ENCODE assay signal across 21 cellular contexts in genomic region chr9:133470427-133470924, GRCh38. TPM values are rescaled to one million over a fixed set of nuclear protein-coding genes. Genes with fewer than 3 reads are reported as not detected.
DNase-seq lines count a peak whose midpoint lies in the region; ATAC-seq and TF ChIP-seq lines count a peak whose summit lies in the region.
"Had no signal": no experiment of that assay in that cellular context is flagged by ENCODE, and none has a peak within 500 bp of the region (broad histone marks: within the 10 kb centered on the region; RNA-seq: fewer than 3 reads in every experiment).

No MANE protein-coding gene starts in this region.

- no peak for DNase-seq in Calu3
- DNase-seq in MV-4-11 (lab: John Stamatoyannopoulos, UW), result peak; percentile 51
- DNase-seq in central memory CD8-positive, alpha-beta T cell (ENCODE audit: low spot score in 2 of 2), result no peak
- DNase-seq in naive B cell, result no peak
- no peak for DNase-seq in AG08395 (ENCODE audit: low spot score)
- no peak for DNase-seq in activated naive CD4-positive, alpha-beta T cell (lab: John Stamatoyannopoulos, UW)
- no peak for DNase-seq in cerebellum (ENCODE audit: low spot score)
- DNase-seq: activated CD8-positive, alpha-beta memory T cell treated with anti-CD3 and anti-CD28 coated beads, Interleukin-2, amount 50 U/mL, for 48 hours; activated naive CD4-positive, alpha-beta T cell treated with anti-CD3 and anti-CD28 coated beads, Interleukin-2, amount 10 ng/mL, durations not matched to agents 7 days and 5 days; dorsolateral prefrontal cortex; heart right ventricle; Kasumi-1; left cardiac atrium; NCI-H1930; NCI-H526; RPMI8226; stimulated activated naive CD4-positive, alpha-beta T cell treated with Interleukin-2 at 50 U/mL for 16 hours; T-helper 17 cell had no signal

- H3K36me3 Mint-ChIP-seq in Calu3 (ENCODE audit: insufficient read depth, unreplicated experiment) (peaks cover 42% of the 10 kb centered on the region), naive B cell (no peaks in the 10 kb centered on the region)
- H3K36me3 Mint-ChIP-seq in central memory CD8-positive, alpha-beta T cell (ENCODE audit: insufficient read depth), result peaks cover 2% of the 10 kb centered on the region
- H3K36me3 Mint-ChIP-seq: activated naive CD4-positive, alpha-beta T cell treated with anti-CD3 and anti-CD28 coated beads, Interleukin-2, amount 10 ng/mL, durations not matched to agents 7 days and 5 days had no signal

- CTCF ChIA-PET in Calu3 (lab: Charles Lee), result no interaction called here

- intact Hi-C loops in Calu3 (cut with micrococcal nuclease; ENCODE audit: unreplicated experiment), result no loop called here

- H3K4me3 Mint-ChIP-seq in Calu3 (ENCODE audit: low read depth, unreplicated experiment), result no peak overlapping the region
- H3K4me3 Mint-ChIP-seq in central memory CD8-positive, alpha-beta T cell, result no peak overlapping the region
- H3K4me3 Mint-ChIP-seq in naive B cell, result no peak overlapping the region
- H3K4me3 Mint-ChIP-seq: activated naive CD4-positive, alpha-beta T cell treated with anti-CD3 and anti-CD28 coated beads, Interleukin-2, amount 10 ng/mL, durations not matched to agents 7 days and 5 days; T-helper 17 cell had no signal

- no peak for TF ChIP-seq CTCF in Calu3 (IDR thresholded peaks at IDR 0.05; ENCODE audit: unreplicated experiment)

- H3K9me3 Mint-ChIP-seq in Calu3 (ENCODE audit: low read depth, unreplicated experiment), result no peaks in the 10 kb centered on the region
- no peaks in the 10 kb centered on the region for H3K9me3 Mint-ChIP-seq in central memory CD8-positive, alpha-beta T cell
- no peaks in the 10 kb centered on the region for H3K9me3 Mint-ChIP-seq in naive B cell
- H3K9me3 Mint-ChIP-seq: activated naive CD4-positive, alpha-beta T cell treated with anti-CD3 and anti-CD28 coated beads, Interleukin-2, amount 10 ng/mL, durations not matched to agents 7 days and 5 days had no signal

- BruUV-seq in Calu3 (replicated peaks; lab: Mats Ljungman, UMichigan), result no TSS peak

- H3K27ac Mint-ChIP-seq in Calu3 (ENCODE audit: unreplicated experiment) (peak overlapping the region; percentile 67), naive B cell (peak overlapping the region in 5 of 6 donors; percentile 42 to 84 (median 61))
- peak overlapping the region; percentile 47 for H3K27ac Mint-ChIP-seq in central memory CD8-positive, alpha-beta T cell (ENCODE audit: low read depth)
- H3K27ac Mint-ChIP-seq: activated naive CD4-positive, alpha-beta T cell treated with anti-CD3 and anti-CD28 coated beads, Interleukin-2, amount 10 ng/mL, durations not matched to agents 7 days and 5 days; progenitor cell of endocrine pancreas; T-helper 17 cell had no signal

- H3K4me1 Mint-ChIP-seq in Calu3 (ENCODE audit: low read depth, unreplicated experiment) (no peaks in the 10 kb centered on the region), naive B cell (peaks cover 4 to 24% (median 8%) of the 10 kb centered on the region in 3 donors)
- H3K4me1 Mint-ChIP-seq in central memory CD8-positive, alpha-beta T cell, result no peaks in the 10 kb centered on the region
- H3K4me1 Mint-ChIP-seq: T-helper 17 cell had no signal

- ATAC-seq in central memory CD8-positive, alpha-beta T cell (replicated peaks; ENCODE audit: extremely low read depth, poor library complexity, severe bottlenecking), result no peak
- ATAC-seq in naive B cell (ENCODE audit: low read depth in 2 of 2) (no peak), esophagus mucosa (no peak)
- ATAC-seq: T-helper 17 cell had no signal

- H3K27me3 Mint-ChIP-seq in Calu3 (ENCODE audit: unreplicated experiment), result no peaks in the 10 kb centered on the region
- no peaks in the 10 kb centered on the region for H3K27me3 Mint-ChIP-seq in central memory CD8-positive, alpha-beta T cell
- H3K27me3 Mint-ChIP-seq in naive B cell, result no peaks in the 10 kb centered on the region
- H3K27me3 Mint-ChIP-seq: progenitor cell of endocrine pancreas, T-helper 17 cell had no signal

RNA-seq across cellular contexts. Expression of gene SLC2A6, which starts 8.4 kb away (rescaled TPM):
- total RNA-seq in Calu3 (2022), result 9.3 and 11.6 TPM in 2 replicates
- polyA plus RNA-seq in naive B cell (ENCODE audit: low read depth in 6 of 6), result 10 to 100 TPM; 25.6 to 49.3 (median 31.0) TPM
- total RNA-seq in esophagus mucosa, result 0.80 TPM
- total RNA-seq in cerebellum, result 9.2 TPM

RNA-seq across cellular contexts. Expression of gene CACFD1, which starts 10.7 kb away (rescaled TPM):
- total RNA-seq in Calu3 (2022) (15.1 and 19.9 TPM in 2 replicates), esophagus mucosa (7.4 TPM), cerebellum (21.6 TPM)
- 10 to 100 TPM; 14.7 to 23.5 (median 18.7) TPM for polyA plus RNA-seq in naive B cell (ENCODE audit: low read depth in 6 of 6)

RNA-seq across cellular contexts. Expression of gene ADAMTS13, which starts 48.3 kb away (rescaled TPM):
- 4.7 and 5.8 TPM in 2 replicates for total RNA-seq in Calu3 (2022)
- under 1 TPM in 2 of 6 donors, not detected in 4; 0.23 to 0.25 TPM for polyA plus RNA-seq in naive B cell (ENCODE audit: low read depth in 6 of 6)
- 0.92 TPM for total RNA-seq in esophagus mucosa
- total RNA-seq in cerebellum, result 2.9 TPM

RNA-seq across cellular contexts. Expression of gene REXO4, which starts 52.7 kb away (rescaled TPM):
- total RNA-seq in Calu3 (2022) (23.4 and 25.8 TPM in 2 replicates), esophagus mucosa (13.7 TPM), cerebellum (9.9 TPM)
- polyA plus RNA-seq in naive B cell (ENCODE audit: low read depth in 6 of 6), result 10 to 100 TPM in 5 of 6 donors, 1 to 10 TPM in 1; 4.3 to 27.7 (median 15.1) TPM

RNA-seq across cellular contexts. Expression of gene MYMK, which starts 54.3 kb away (rescaled TPM):
- total RNA-seq in Calu3 (2022), result not detected in 2 replicates
- polyA plus RNA-seq in naive B cell (ENCODE audit: low read depth in 6 of 6), result not detected
- not detected for total RNA-seq in esophagus mucosa
- not detected for total RNA-seq in cerebellum
- total RNA-seq: heart right ventricle, left cardiac atrium, progenitor cell of endocrine pancreas, T-helper 17 cell, ureter had no signal
- polyA plus RNA-seq: heart right ventricle had no signal
